In genomic region chr17:5438716-5439445, GRCh38 we compare ENCODE assay signal across 8 cellular contexts. TPM values are rescaled to one million over a fixed set of nuclear protein-coding genes. Genes with fewer than 3 reads are reported as not detected.
DNase-seq lines count a peak whose midpoint lies in the region; ATAC-seq and TF ChIP-seq lines count a peak whose summit lies in the region.

Gene C1QBP (minus strand): TSS chr17:5439155. CDS start chr17:5439073, 82 bp downstream.

- peak within 1 kb of the TSS; percentile 74 to 84 for H3K4me3 Mint-ChIP-seq in CD14-positive monocyte

- peak within 1 kb of the TSS; percentile 62 to 92 (median 85) for H3K27ac Mint-ChIP-seq in CD14-positive monocyte

- peak; percentile 82 for ATAC-seq in GM19324 (IDR thresholded peaks at IDR 0.05; ENCODE audit: low FRiP score, unreplicated experiment)
- ATAC-seq in HG03469 (IDR thresholded peaks at IDR 0.05; ENCODE audit: unreplicated experiment), result peak; percentile 57

- intact Hi-C loops in CD14-positive monocyte (cut with micrococcal nuclease), result loop anchor here (2.0 to 10.0 kb wide), 2 partner anchors 20 to 46 kb away; partner anchors contain the start of genes DERL2 (in 1 of the 2), MIS12 (in 1 of the 2) and NUP88 (in 1 of the 2)

- DNase-seq in CD14-positive monocyte (ENCODE audit: low spot score) (peak; percentile 92), NCI-H748 treated with DMSO at 0.1 percent for 48 hours (lab: John Stamatoyannopoulos, UW) (peak; percentile 92), dermis blood vessel endothelial cell (peak; percentile 96)
- peak; percentile 86 to 90 for DNase-seq in activated CD4-positive, alpha-beta T cell treated with anti-CD3 and anti-CD28 coated beads, Interleukin-2, amount 50 U/mL, for 24 hours (ENCODE audit: low read depth in 1 of 2, low spot score in 1 of 2)
- peak; percentile 91 for DNase-seq in stimulated activated CD4-positive, alpha-beta T cell treated with anti-CD3 and anti-CD28 coated beads, Interleukin-4, amount 100 ng/mL, for 24 hours

- H3K9ac ChIP-seq in liver (ENCODE audit: low read depth in 1 of 2, low read length in 2 of 2), result peak within 1 kb of the TSS; percentile 55 to 97

- H3K27ac ChIP-seq in liver (ENCODE audit: low read depth in 1 of 2, low read length in 2 of 2), result peak within 1 kb of the TSS; percentile 55 to 78

- peak; percentile 99 for TF ChIP-seq CTCF in CD14-positive monocyte (IDR thresholded peaks at IDR 0.05)
- peak; percentile 99 for TF ChIP-seq CTCF in liver (IDR thresholded peaks at IDR 0.05; ENCODE audit: low read depth, low read length, missing input control)

- H3K36me3 Mint-ChIP-seq in CD14-positive monocyte, result peaks cover 38 to 47% of the 10 kb centered on the region in 2 donors

- peaks cover 0 to 15% (median 11%) of the 10 kb centered on the region in 4 donors for H3K4me1 ChIP-seq in liver (ENCODE audit: control insufficient read depth in 4 of 4, insufficient read depth in 4 of 4, low read length in 3 of 4)

- peaks cover 1 to 29% (median 25%) of the 10 kb centered on the region in 4 donors for H3K36me3 ChIP-seq in liver (ENCODE audit: control insufficient read depth in 4 of 4, insufficient read depth in 3 of 4, low read depth in 1 of 4, low read length in 3 of 4)

- no peaks in the 10 kb centered on the region for H3K9me3 ChIP-seq in liver (ENCODE audit: control insufficient read depth in 4 of 4, low read length in 3 of 4)

- H3K27me3 Mint-ChIP-seq in CD14-positive monocyte (ENCODE audit: low read depth in 3 of 3), result peaks cover 0 to 1% (median 0%) of the 10 kb centered on the region in 3 donors

- under 1% methylated on average over 75 of the region's 75 CpGs for WGBS in liver

- H3K27me3 ChIP-seq in liver (ENCODE audit: control insufficient read depth in 4 of 4, insufficient read depth in 4 of 4, low read length in 3 of 4), result no peaks in the 10 kb centered on the region

- peaks cover 27% of the 10 kb centered on the region for H3K4me1 Mint-ChIP-seq in CD14-positive monocyte

- H3K9me3 Mint-ChIP-seq in CD14-positive monocyte, result no peaks in the 10 kb centered on the region

- peak within 1 kb of the TSS; percentile 88 to 92 (median 91) for H3K4me3 ChIP-seq in liver (ENCODE audit: low read depth in 1 of 3, low read length in 3 of 3)

- TF ChIP-seq RAD21 in liver (IDR thresholded peaks at IDR 0.05), result peak; percentile 93 to 94

TF ChIP-seq in liver, 16 proteins besides CTCF, POLR2A, EP300 and RAD21:
- TF ChIP-seq FOXA1 (IDR thresholded peaks at IDR 0.05), result peak; percentile 61
- no peak for TF ChIP-seq YY1 (IDR thresholded peaks at IDR 0.05)
- peak in 1 of 2 donors; percentile 11 for TF ChIP-seq HNF4A (conservative IDR thresholded peaks at IDR 0.05)
- TF ChIP-seq HNF4G (IDR thresholded peaks at IDR 0.05), result no peak
- TF ChIP-seq GABPA (IDR thresholded peaks at IDR 0.05 in 1 of 2, conservative IDR thresholded peaks at IDR 0.05 in 1 of 2), result peak; percentile 55 to 90
- peak in 1 of 2 donors; percentile 42 for TF ChIP-seq RXRA (IDR thresholded peaks at IDR 0.05)
- TF ChIP-seq EGR1 (IDR thresholded peaks at IDR 0.05; ENCODE audit: low read depth in 2 of 2), result no peak
- TF ChIP-seq, protein P1, sequence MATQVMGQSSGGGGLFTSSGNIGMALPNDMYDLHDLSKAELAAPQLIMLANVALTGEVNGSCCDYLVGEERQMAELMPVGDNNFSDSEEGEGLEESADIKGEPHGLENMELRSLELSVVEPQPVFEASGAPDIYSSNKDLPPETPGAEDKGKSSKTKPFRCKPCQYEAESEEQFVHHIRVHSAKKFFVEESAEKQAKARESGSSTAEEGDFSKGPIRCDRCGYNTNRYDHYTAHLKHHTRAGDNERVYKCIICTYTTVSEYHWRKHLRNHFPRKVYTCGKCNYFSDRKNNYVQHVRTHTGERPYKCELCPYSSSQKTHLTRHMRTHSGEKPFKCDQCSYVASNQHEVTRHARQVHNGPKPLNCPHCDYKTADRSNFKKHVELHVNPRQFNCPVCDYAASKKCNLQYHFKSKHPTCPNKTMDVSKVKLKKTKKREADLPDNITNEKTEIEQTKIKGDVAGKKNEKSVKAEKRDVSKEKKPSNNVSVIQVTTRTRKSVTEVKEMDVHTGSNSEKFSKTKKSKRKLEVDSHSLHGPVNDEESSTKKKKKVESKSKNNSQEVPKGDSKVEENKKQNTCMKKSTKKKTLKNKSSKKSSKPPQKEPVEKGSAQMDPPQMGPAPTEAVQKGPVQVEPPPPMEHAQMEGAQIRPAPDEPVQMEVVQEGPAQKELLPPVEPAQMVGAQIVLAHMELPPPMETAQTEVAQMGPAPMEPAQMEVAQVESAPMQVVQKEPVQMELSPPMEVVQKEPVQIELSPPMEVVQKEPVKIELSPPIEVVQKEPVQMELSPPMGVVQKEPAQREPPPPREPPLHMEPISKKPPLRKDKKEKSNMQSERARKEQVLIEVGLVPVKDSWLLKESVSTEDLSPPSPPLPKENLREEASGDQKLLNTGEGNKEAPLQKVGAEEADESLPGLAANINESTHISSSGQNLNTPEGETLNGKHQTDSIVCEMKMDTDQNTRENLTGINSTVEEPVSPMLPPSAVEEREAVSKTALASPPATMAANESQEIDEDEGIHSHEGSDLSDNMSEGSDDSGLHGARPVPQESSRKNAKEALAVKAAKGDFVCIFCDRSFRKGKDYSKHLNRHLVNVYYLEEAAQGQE (IDR thresholded peaks at IDR 0.05), result peak; percentile 37
- TF ChIP-seq, protein P2, sequence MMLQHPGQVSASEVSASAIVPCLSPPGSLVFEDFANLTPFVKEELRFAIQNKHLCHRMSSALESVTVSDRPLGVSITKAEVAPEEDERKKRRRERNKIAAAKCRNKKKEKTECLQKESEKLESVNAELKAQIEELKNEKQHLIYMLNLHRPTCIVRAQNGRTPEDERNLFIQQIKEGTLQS (IDR thresholded peaks at IDR 0.05), result no peak
- peak; percentile 46 for TF ChIP-seq SP1 (IDR thresholded peaks at IDR 0.05)
- TF ChIP-seq NR2F2 (IDR thresholded peaks at IDR 0.05), result no peak
- TF ChIP-seq MAX (IDR thresholded peaks at IDR 0.05), result no peak
- no peak for TF ChIP-seq FOXA2 (IDR thresholded peaks at IDR 0.05)

RNA-seq across cellular contexts. Expression of gene C1QBP, which starts in this region (rescaled TPM):
- 100 to 1,000 TPM; 122 to 169 TPM for polyA plus RNA-seq in CD14-positive monocyte
- 246 and 318 TPM in 2 replicates for total RNA-seq in dermis blood vessel endothelial cell
- total RNA-seq in liver, result 100 to 1,000 TPM in 1 of 2 donors, 10 to 100 TPM in 1; 94.9 to 107 TPM
- 100 to 1,000 TPM; 118 to 123 TPM for polyA plus RNA-seq in liver

Comparison
In these comparisons a context has a peak if more than half of its experiments do, and no peak if none do; other contexts are left out.
1. Peak in every context shown above with its lines: DNase-seq, ATAC-seq, H3K4me3 ChIP-seq and H3K27ac ChIP-seq.